In genomic region chr11:134685981-134686380, GRCh38 we compare ENCODE assay signal across 1 cellular context.
TF ChIP-seq lines count a peak whose summit lies in the region.

No MANE protein-coding gene starts in this region.

TF ChIP-seq in GM23338, 12 proteins besides CTCF, POLR2A, EP300 and RAD21 (continued from another document):
- TF ChIP-seq ZNF462 (CRISPR knock-in tag; IDR thresholded peaks at IDR 0.05), result no peak
TF ChIP-seq in GM23338: peak in this region for 0.
